ENCODE assay signal across 8 cellular contexts in genomic region chr10:2949948-2950354, GRCh38.
A peak's percentile ranks its signal among the peaks of the same experiment; 100 is the strongest.
DNase-seq lines count a peak whose midpoint lies in the region; ATAC-seq lines count a peak whose summit lies in the region.

No MANE protein-coding gene starts in this region.

- DNase-seq in COLO829 (ENCODE audit: low spot score) (peak; percentile 13), LoVo (ENCODE audit: low spot score) (peak; percentile 56), glomerular visceral epithelial cell (ENCODE audit: extremely low spot score) (peak; percentile 59), midbrain (lab: John Stamatoyannopoulos, UW) (no peak), RPMI8226 (no peak), T1000 (lab: John Stamatoyannopoulos, UW) (no peak), NCI-H748 (lab: John Stamatoyannopoulos, UW; ENCODE audit: unreplicated experiment) (no peak)

- ATAC-seq in GM21529 (IDR thresholded peaks at IDR 0.05; ENCODE audit: unreplicated experiment), result peak; percentile 43

Comparison
In these comparisons a context has a peak if more than half of its experiments do, and no peak if none do; other contexts are left out.
1. DNase-seq: peak in COLO829 (single experiment), LoVo (single experiment) and glomerular visceral epithelial cell (single experiment); none in midbrain (single experiment), RPMI8226 (single experiment), T1000 (single experiment) and NCI-H748 (single experiment).